In the genomic region with DNA sequence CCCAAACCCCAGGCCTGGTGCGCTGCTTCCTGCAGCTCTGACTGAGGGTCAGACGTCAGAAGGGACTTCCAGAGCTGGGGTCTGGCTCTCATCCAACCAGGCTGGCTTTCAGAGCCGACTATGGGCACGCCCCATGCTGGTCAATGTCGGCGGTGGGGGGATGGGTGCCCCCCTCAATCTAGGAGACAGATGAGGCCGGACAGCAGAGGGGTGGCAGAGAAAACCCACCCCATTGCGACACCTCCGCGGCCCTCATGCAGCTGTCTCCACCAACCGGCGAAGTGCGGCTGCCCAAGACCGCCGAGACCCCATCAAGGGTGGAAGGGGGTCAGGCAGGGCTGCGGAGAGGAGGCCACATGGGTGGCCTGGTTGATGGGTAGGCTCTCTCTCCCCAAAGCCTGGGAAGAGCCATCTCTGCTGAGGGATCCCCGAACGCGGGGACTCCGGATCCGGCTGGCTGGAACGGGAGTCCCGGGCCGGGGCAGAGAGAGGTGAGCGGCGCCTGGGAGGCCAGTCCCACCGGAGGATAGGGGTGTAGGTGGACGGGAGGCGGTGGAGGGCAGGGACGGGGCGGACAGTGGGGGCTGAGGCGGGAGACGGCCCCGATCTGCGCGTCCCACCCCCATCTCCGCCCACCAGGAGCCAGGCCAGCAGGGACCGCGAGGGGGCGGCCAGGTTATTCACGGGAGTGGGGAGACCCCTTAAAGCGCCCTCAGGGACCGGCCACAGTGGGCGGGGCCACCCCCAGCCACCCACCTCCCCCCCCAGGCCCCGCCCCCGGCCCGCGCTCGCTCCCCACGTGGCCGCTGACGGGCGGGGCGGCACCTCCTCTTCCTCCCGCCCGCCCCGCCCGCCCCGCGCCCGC, we compare ENCODE assay signal across 1 cellular context.
TF ChIP-seq lines count a peak whose summit lies in the region.

A gene (plus strand): TSS at position 864 of the 865 bp plus-strand sequence. CDS start 11,748 bp downstream, outside the sequence.

TF ChIP-seq in WTC11, 78 proteins besides CTCF, POLR2A, EP300 and RAD21 (continued from another document):
- TF ChIP-seq, protein P1, sequence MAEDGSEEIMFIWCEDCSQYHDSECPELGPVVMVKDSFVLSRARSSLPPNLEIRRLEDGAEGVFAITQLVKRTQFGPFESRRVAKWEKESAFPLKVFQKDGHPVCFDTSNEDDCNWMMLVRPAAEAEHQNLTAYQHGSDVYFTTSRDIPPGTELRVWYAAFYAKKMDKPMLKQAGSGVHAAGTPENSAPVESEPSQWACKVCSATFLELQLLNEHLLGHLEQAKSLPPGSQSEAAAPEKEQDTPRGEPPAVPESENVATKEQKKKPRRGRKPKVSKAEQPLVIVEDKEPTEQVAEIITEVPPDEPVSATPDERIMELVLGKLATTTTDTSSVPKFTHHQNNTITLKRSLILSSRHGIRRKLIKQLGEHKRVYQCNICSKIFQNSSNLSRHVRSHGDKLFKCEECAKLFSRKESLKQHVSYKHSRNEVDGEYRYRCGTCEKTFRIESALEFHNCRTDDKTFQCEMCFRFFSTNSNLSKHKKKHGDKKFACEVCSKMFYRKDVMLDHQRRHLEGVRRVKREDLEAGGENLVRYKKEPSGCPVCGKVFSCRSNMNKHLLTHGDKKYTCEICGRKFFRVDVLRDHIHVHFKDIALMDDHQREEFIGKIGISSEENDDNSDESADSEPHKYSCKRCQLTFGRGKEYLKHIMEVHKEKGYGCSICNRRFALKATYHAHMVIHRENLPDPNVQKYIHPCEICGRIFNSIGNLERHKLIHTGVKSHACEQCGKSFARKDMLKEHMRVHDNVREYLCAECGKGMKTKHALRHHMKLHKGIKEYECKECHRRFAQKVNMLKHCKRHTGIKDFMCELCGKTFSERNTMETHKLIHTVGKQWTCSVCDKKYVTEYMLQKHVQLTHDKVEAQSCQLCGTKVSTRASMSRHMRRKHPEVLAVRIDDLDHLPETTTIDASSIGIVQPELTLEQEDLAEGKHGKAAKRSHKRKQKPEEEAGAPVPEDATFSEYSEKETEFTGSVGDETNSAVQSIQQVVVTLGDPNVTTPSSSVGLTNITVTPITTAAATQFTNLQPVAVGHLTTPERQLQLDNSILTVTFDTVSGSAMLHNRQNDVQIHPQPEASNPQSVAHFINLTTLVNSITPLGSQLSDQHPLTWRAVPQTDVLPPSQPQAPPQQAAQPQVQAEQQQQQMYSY (CRISPR knock-in tag; IDR thresholded peaks at IDR 0.05), result peak; percentile 68; the same call in 1 of the 2 replicates
- TF ChIP-seq, protein P2, sequence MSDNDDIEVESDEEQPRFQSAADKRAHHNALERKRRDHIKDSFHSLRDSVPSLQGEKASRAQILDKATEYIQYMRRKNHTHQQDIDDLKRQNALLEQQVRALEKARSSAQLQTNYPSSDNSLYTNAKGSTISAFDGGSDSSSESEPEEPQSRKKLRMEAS (CRISPR knock-in tag; IDR thresholded peaks at IDR 0.05), result peak; percentile 46; the same call in 1 of the 2 replicates
- TF ChIP-seq SP1 (CRISPR knock-in tag; conservative IDR thresholded peaks at IDR 0.05) (no peak; the same call in 1 of the 2 replicates), ATF1 (CRISPR knock-in tag; IDR thresholded peaks at IDR 0.05) (no peak)
- TF ChIP-seq, protein P3, sequence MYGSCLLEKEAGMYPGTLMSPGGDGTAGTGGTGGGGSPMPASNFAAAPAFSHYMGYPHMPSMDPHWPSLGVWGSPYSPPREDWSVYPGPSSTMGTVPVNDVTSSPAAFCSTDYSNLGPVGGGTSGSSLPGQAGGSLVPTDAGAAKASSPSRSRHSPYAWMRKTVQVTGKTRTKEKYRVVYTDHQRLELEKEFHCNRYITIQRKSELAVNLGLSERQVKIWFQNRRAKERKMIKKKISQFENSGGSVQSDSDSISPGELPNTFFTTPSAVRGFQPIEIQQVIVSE (CRISPR knock-in tag; IDR thresholded peaks at IDR 0.05; ENCODE audit: borderline replicate concordance), result no peak
- TF ChIP-seq, protein P4, sequence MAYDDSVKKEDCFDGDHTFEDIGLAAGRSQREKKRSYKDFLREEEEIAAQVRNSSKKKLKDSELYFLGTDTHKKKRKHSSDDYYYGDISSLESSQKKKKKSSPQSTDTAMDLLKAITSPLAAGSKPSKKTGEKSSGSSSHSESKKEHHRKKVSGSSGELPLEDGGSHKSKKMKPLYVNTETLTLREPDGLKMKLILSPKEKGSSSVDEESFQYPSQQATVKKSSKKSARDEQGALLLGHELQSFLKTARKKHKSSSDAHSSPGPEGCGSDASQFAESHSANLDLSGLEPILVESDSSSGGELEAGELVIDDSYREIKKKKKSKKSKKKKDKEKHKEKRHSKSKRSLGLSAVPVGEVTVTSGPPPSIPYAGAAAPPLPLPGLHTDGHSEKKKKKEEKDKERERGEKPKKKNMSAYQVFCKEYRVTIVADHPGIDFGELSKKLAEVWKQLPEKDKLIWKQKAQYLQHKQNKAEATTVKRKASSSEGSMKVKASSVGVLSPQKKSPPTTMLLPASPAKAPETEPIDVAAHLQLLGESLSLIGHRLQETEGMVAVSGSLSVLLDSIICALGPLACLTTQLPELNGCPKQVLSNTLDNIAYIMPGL (CRISPR knock-in tag; IDR thresholded peaks at IDR 0.05), result 0 out of 2 replicates have a peak, but pooled peaks have one; percentile 10
TF ChIP-seq in WTC11: peak in this region for 9.
